8 cellular contexts compared by ENCODE assay signal in the genomic region with DNA sequence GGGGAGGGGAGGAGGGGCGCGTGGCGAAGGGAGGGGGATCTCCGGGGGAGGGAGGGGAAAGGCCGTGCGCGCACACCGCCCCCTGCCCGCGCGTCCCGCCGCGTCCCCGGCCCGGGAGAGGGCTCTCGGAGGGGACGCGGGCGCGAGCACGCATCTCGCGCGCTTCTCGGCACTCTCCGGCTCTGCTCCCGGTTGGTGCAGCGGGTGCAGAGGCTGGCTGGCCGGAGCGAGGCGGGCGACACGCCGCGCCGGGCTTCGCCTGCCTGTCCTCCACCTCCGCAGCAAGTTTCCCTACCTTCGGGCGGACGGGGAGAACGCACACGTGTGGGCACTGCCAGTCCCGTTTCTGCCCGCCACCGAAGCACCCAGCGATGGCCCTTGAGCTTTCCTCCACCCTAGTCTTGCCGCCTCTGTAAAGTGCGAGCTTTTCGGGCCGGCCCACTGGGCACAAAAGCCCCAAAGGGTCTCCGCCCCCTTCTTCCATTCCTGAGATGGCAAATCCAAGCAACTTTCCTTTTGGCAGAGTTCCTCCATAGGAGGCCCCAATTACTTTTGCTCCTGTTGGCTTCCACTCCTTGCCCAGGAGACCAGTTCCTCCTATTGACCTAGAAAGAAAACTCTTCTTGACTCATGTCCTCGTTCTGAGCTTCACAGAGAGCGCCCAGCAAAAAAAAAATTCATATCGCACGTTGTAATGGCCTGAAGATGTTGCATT. TPM values are rescaled to one million over a fixed set of nuclear protein-coding genes. Genes with fewer than 3 reads are reported as not detected.
DNase-seq lines count a peak whose midpoint lies in the region; ATAC-seq and TF ChIP-seq lines count a peak whose summit lies in the region.

No MANE protein-coding gene starts in this region.

- 3 to 5% methylated on average over 7 to 21 of the region's 57 CpGs for WGBS in transverse colon (ENCODE audit: low coverage in 1 of 2), 2 donors

- H2AFZ ChIP-seq in DND-41 (ENCODE audit: low read depth, low read length), result peak overlapping the region; percentile 89

- peaks cover 14% of the 10 kb centered on the region for H3K36me3 Mint-ChIP-seq in activated naive CD4-positive, alpha-beta T cell treated with anti-CD3 and anti-CD28 coated beads, Interleukin-2, amount 50 U/mL, for 24 hours

- H3K9me3 Mint-ChIP-seq in activated naive CD4-positive, alpha-beta T cell treated with anti-CD3 and anti-CD28 coated beads, Interleukin-2, amount 50 U/mL, for 24 hours, result no peaks in the 10 kb centered on the region

- peaks cover 24% of the 10 kb centered on the region for H4K20me1 ChIP-seq in DND-41 (ENCODE audit: insufficient read depth, low read length)

- peaks cover 43% of the 10 kb centered on the region for H3K4me1 ChIP-seq in DND-41 (ENCODE audit: insufficient read depth, low read length)
- peaks cover 30 to 35% (median 34%) of the 10 kb centered on the region in 4 donors for H3K4me1 ChIP-seq in transverse colon

- ATAC-seq in DND-41 (ENCODE audit: insufficient read depth, low read depth) (peak; percentile 65), GM21529 (IDR thresholded peaks at IDR 0.05; ENCODE audit: unreplicated experiment) (peak; percentile 57), omental fat pad (ENCODE audit: low FRiP score) (peak; percentile 67)

- H3K4me1 Mint-ChIP-seq in activated naive CD4-positive, alpha-beta T cell treated with anti-CD3 and anti-CD28 coated beads, Interleukin-2, amount 50 U/mL, for 24 hours, result peaks cover 59% of the 10 kb centered on the region

- H3K36me3 ChIP-seq in DND-41 (ENCODE audit: insufficient read depth, low read length) (peaks cover 46% of the 10 kb centered on the region), transverse colon (peaks cover 0 to 22% (median 8%) of the 10 kb centered on the region in 4 donors)

- TF ChIP-seq EP300 in transverse colon (IDR thresholded peaks at IDR 0.05; ENCODE audit: low read depth), result no peak

- DNase-seq in DND-41, result peak; percentile 85
- DNase-seq in HuH-7 (ENCODE audit: low spot score), result peak; percentile 95
- DNase-seq in RWPE1 (ENCODE audit: low spot score), result peak; percentile 81
- peak; percentile 78 for DNase-seq in glomerular visceral epithelial cell (ENCODE audit: extremely low spot score)
- no peak for DNase-seq in omental fat pad (ENCODE audit: low spot score)
- DNase-seq in transverse colon, result peak; percentile 75

- H3K4me3 Mint-ChIP-seq in activated naive CD4-positive, alpha-beta T cell treated with anti-CD3 and anti-CD28 coated beads, Interleukin-2, amount 50 U/mL, for 24 hours, result peak overlapping the region; percentile 99

- no peaks in the 10 kb centered on the region for H3K27me3 Mint-ChIP-seq in activated naive CD4-positive, alpha-beta T cell treated with anti-CD3 and anti-CD28 coated beads, Interleukin-2, amount 50 U/mL, for 24 hours

- no peak for TF ChIP-seq POLR2A in transverse colon (IDR thresholded peaks at IDR 0.05)

- H3K27ac Mint-ChIP-seq in activated naive CD4-positive, alpha-beta T cell treated with anti-CD3 and anti-CD28 coated beads, Interleukin-2, amount 50 U/mL, for 24 hours, result peak overlapping the region; percentile 96

- H3K27me3 ChIP-seq in DND-41 (ENCODE audit: insufficient read depth, low read length, poor library complexity), result no peaks in the 10 kb centered on the region
- no peaks in the 10 kb centered on the region for H3K27me3 ChIP-seq in transverse colon

- H3K27ac ChIP-seq in DND-41 (ENCODE audit: low read length) (peak overlapping the region; percentile 95), RWPE1 (peak overlapping the region; percentile 98), transverse colon (peak overlapping the region; percentile 92 to 99 (median 96))

- H3K4me2 ChIP-seq in DND-41 (ENCODE audit: insufficient read depth, low read length), result peak overlapping the region; percentile 100

- intact Hi-C loops in transverse colon (cut with DNase I; ENCODE audit: low total_unique reads), result no loop called here

- in situ Hi-C loops in transverse colon (cut with MboI; ENCODE audit: low pct_ligation_motif_present in 1 of 4, low pct_unique_long_range_greater_than_20kb in 1 of 4, low sequenced_read_pairs in 3 of 4), result loop anchor here in 2 of 4 donors (10.0 to 25.0 kb wide), 2 partner anchors 116 to 119 kb away; a partner anchor contains a TSS

- no peaks in the 10 kb centered on the region for H3K9me3 ChIP-seq in DND-41 (ENCODE audit: insufficient read depth, low read length, severe bottlenecking)
- no peaks in the 10 kb centered on the region for H3K9me3 ChIP-seq in transverse colon

- TF ChIP-seq CTCF in DND-41 (IDR thresholded peaks at IDR 0.05; ENCODE audit: borderline replicate concordance, extremely low read depth, low read length, poor library complexity, severe bottlenecking) (no peak), RWPE1 (conservative IDR thresholded peaks at IDR 0.05; ENCODE audit: low read depth) (no peak), omental fat pad (IDR thresholded peaks at IDR 0.05) (no peak), transverse colon (IDR thresholded peaks at IDR 0.05) (no peak)

- peaks cover 46% of the 10 kb centered on the region for H3K79me2 ChIP-seq in DND-41 (ENCODE audit: insufficient read depth, low read length)

- H3K4me3 ChIP-seq in DND-41 (ENCODE audit: low read depth in 1 of 2, low read length in 2 of 2) (peak overlapping the region; percentile 70 to 92; a peak in 3 of 4 replicates), transverse colon (peak overlapping the region; percentile 72 to 90 (median 82))

- POLR2A ChIA-PET in RWPE1 (lab: Yijun Ruan, JAX; ENCODE audit: low non-redundant PET), result no interaction called here

- peak overlapping the region; percentile 82 for H3K9ac ChIP-seq in DND-41 (ENCODE audit: low read depth, low read length)

- CTCF ChIA-PET in RWPE1 (lab: Yijun Ruan, JAX), result interaction anchor here (0.9 to 1.0 kb wide), 3 partner anchors 9 to 82 kb away, joined by 4 read pairs; no protein-coding TSS in a partner anchor

RNA-seq across cellular contexts. Expression of a gene that starts 0.4 kb away (rescaled TPM):
- total RNA-seq in omental fat pad (100 to 1,000 TPM in 1 of 4 donors, 10 to 100 TPM in 3; 71.1 to 118 (median 81.7) TPM), transverse colon (100 to 1,000 TPM in 1 of 4 donors, 10 to 100 TPM in 3; 29.1 to 142 (median 39.2) TPM)

RNA-seq across cellular contexts. Expression of a gene that starts 0.6 kb away (rescaled TPM):
- 10 to 100 TPM; 11.2 to 21.8 (median 16.5) TPM for total RNA-seq in omental fat pad
- 10 to 100 TPM in 3 of 4 donors, 1 to 10 TPM in 1; 9.7 to 21.9 (median 16.3) TPM for total RNA-seq in transverse colon

RNA-seq across cellular contexts. Expression of a gene that starts 26.0 kb away (rescaled TPM):
- total RNA-seq in omental fat pad (1 to 10 TPM; 1.1 to 2.8 (median 1.9) TPM), transverse colon (1 to 10 TPM in 3 of 4 donors, under 1 TPM in 1; 0.60 to 8.3 (median 2.9) TPM)

RNA-seq across cellular contexts. Expression of a gene that starts 50.9 kb away (rescaled TPM):
- 10 to 100 TPM in 3 of 4 donors, 1 to 10 TPM in 1; 4.3 to 23.5 (median 13.2) TPM for total RNA-seq in omental fat pad
- 10 to 100 TPM in 1 of 4 donors, 1 to 10 TPM in 2, not detected in 1; 2.6 to 15.4 (median 7.6) TPM for total RNA-seq in transverse colon
